8 cellular contexts compared by ENCODE assay signal in the genomic region with DNA sequence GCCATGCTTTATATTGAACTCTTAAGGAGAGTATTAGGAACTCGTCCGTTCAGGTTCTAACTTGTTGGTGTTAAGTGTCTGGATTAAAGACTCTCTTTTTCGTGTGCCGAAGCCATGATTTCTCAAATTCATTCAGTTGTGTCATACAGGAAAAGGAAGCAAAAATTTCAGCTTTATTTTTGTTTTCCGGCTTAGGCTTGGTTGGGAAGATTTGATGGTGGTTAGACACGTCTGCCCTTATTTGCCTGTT.
DNase-seq lines count a peak whose midpoint lies in the region; ATAC-seq and TF ChIP-seq lines count a peak whose summit lies in the region.

No MANE protein-coding gene starts in this region.

- DNase-seq in DMS53 (lab: John Stamatoyannopoulos, UW) (peak; percentile 73), NCI-H446 (lab: John Stamatoyannopoulos, UW) (no peak), GM19240 (ENCODE audit: insufficient read length, low spot score) (no peak), NCI-H524 treated with DMSO at 0.1 percent for 48 hours (lab: John Stamatoyannopoulos, UW) (no peak)
- peak; percentile 51 for DNase-seq in central memory CD4-positive, alpha-beta T cell

- peak overlapping the region; percentile 34; the same call in 1 of the 2 replicates for H3K27ac ChIP-seq in KMS-11
- H3K27ac ChIP-seq in mucosa of rectum (ENCODE audit: low read depth in 2 of 2, low read length in 2 of 2), result peak overlapping the region; percentile 83 to 85

- no peaks in the 10 kb centered on the region for H3K9me3 ChIP-seq in mucosa of rectum (ENCODE audit: control insufficient read depth in 2 of 2, low read length in 2 of 2)

- peak overlapping the region; percentile 56; the same call in 1 of the 2 replicates for H3K9ac ChIP-seq in KMS-11
- peak overlapping the region; percentile 71 to 79 for H3K9ac ChIP-seq in mucosa of rectum (ENCODE audit: low read depth in 1 of 2, low read length in 2 of 2)

- H3K4me1 ChIP-seq in KMS-11 (ENCODE audit: low read depth, poor library complexity, severe bottlenecking) (peaks cover 14% of the 10 kb centered on the region), mucosa of rectum (ENCODE audit: control insufficient read depth in 2 of 2, insufficient read depth in 2 of 2, low read length in 2 of 2) (peaks cover 13 to 19% of the 10 kb centered on the region in 2 donors)

- no peak for ATAC-seq in GM21576 (IDR thresholded peaks at IDR 0.05; ENCODE audit: unreplicated experiment)

- TF ChIP-seq CTCF in KMS-11 (conservative IDR thresholded peaks at IDR 0.05; ENCODE audit: low read depth, low read length), result no peak

- H4K20me1 ChIP-seq in KMS-11 (ENCODE audit: insufficient read depth), result peaks cover 34% of the 10 kb centered on the region

- H3K79me2 ChIP-seq in KMS-11 (ENCODE audit: insufficient read depth, low read depth), result peaks cover 50% of the 10 kb centered on the region

- H2AFZ ChIP-seq in KMS-11 (ENCODE audit: low read depth), result peak overlapping the region; percentile 5; the same call in 1 of the 2 replicates

- H3K4me2 ChIP-seq in KMS-11, result peak overlapping the region; percentile 93

- no peaks in the 10 kb centered on the region for H3K36me3 ChIP-seq in KMS-11 (ENCODE audit: insufficient read depth)
- peaks cover 10 to 21% of the 10 kb centered on the region in 2 donors for H3K36me3 ChIP-seq in mucosa of rectum (ENCODE audit: control insufficient read depth in 2 of 2, insufficient read depth in 2 of 2, low read length in 2 of 2)

- no peak overlapping the region for H3K4me3 ChIP-seq in KMS-11 (IDR thresholded peaks at IDR 0.05; ENCODE audit: insufficient read depth, low read depth, low read length)
- H3K4me3 ChIP-seq in mucosa of rectum (ENCODE audit: low read length in 2 of 2), result peak overlapping the region; percentile 63 to 87

- H3K27me3 ChIP-seq in KMS-11 (ENCODE audit: insufficient read depth, low read depth) (no peaks in the 10 kb centered on the region), mucosa of rectum (ENCODE audit: control insufficient read depth in 2 of 2, insufficient read depth in 2 of 2, low read length in 2 of 2) (no peaks in the 10 kb centered on the region)

Comparison
In these comparisons a context has a peak if more than half of its experiments do, and no peak if none do; other contexts are left out.
1. DNase-seq: peak in DMS53 (single experiment) and central memory CD4-positive, alpha-beta T cell (single experiment); none in NCI-H446 (0 of 2), GM19240 (single experiment) and NCI-H524 treated with DMSO at 0.1 percent for 48 hours (single experiment).